ENCODE assay signal across 12 cellular contexts in the genomic region with DNA sequence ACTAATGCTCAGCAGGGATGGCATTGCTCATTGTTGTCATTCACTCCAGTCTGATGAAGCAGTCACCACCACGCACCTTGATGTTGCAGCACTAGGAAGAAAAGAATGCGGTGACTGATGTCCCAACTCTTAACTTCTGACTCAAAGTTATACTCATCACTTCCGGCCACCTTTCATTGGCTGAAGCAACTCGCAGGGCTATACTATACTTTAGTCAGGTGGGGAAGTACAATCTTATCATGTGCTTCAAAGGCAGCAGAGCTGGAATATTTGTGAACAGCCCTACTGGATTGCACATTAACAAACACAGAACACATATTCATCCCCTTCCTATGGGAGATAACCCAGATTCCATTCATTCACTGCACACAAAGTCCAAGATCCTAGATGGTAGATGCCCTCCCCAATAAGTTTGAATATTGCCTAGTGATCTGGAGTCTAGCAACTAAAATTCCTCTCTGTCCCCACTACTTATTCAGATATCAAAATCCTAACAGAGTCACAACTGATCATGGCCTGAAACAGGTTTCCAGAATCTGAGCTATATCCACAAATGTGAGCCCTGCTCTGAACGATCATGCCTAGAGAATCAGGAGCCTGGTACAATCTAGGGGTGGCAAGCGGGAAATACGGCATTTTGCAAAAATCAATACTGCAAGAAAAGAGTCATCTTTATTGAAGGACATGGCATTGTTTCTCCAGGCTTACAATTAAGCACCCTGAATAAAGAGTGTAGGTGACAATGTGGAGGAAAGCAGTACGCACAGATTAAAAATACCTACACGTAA. TPM values are rescaled to one million over a fixed set of nuclear protein-coding genes. Genes with fewer than 3 reads are reported as not detected.
DNase-seq lines count a peak whose midpoint lies in the region; ATAC-seq and TF ChIP-seq lines count a peak whose summit lies in the region.
"Had no signal": no experiment of that assay in that cellular context is flagged by ENCODE, and none has a peak within 500 bp of the region (broad histone marks: within the 10 kb centered on the region; RNA-seq: fewer than 3 reads in every experiment).

No MANE protein-coding gene starts in this region.

- peaks cover 27% of the 10 kb centered on the region for H3K4me1 ChIP-seq in osteoblast (ENCODE audit: insufficient read depth, low read length)

- peak overlapping the region; percentile 7 for H3K4me2 ChIP-seq in osteoblast (ENCODE audit: insufficient read depth, low read length)

- H3K36me3 ChIP-seq in osteoblast (ENCODE audit: insufficient read depth, low read length): no peaks in the 10 kb centered on the region

- H3K9me3 ChIP-seq in osteoblast (ENCODE audit: low read depth, low read length): no peaks in the 10 kb centered on the region

- H2AFZ ChIP-seq in osteoblast (ENCODE audit: low read length): no peak overlapping the region

- no peak for TF ChIP-seq CTCF in brain (conservative IDR thresholded peaks at IDR 0.05)
- no peak for TF ChIP-seq CTCF in osteoblast (IDR thresholded peaks at IDR 0.05; ENCODE audit: extremely low read depth, low read depth, low read length)

- peak overlapping the region in 3 of 5 experiments; percentile 2 to 68 (median 5) for H3K27ac Mint-ChIP-seq in brain
- H3K27ac Mint-ChIP-seq: endodermal cell had no signal

- H3K27ac ChIP-seq in osteoblast (ENCODE audit: low read depth, low read length): no peak overlapping the region

- no peak overlapping the region for H3K4me3 ChIP-seq in osteoblast (ENCODE audit: insufficient read depth, low read length)

- peaks cover 0 to 2% (median 0%) of the 10 kb centered on the region in 5 experiments for H3K9me3 Mint-ChIP-seq in brain
- H3K9me3 Mint-ChIP-seq: endodermal cell had no signal

- peak overlapping the region in 1 of 5 experiments; percentile 37 for H3K4me3 Mint-ChIP-seq in brain
- H3K4me3 Mint-ChIP-seq: endodermal cell had no signal

- peak; percentile 22 for DNase-seq in SIG-M5 treated with dmso at 0.1 percent for 504 hours (lab: John Stamatoyannopoulos, UW; ENCODE audit: unreplicated experiment)
- no peak for DNase-seq in SIG-M5 (lab: John Stamatoyannopoulos, UW)
- peak; percentile 68 for DNase-seq in LHCN-M2 (ENCODE audit: low read depth)
- DNase-seq in osteoblast (ENCODE audit: insufficient read length, low spot score, missing footprints): no peak
- no peak for DNase-seq in MV-4-11 (lab: John Stamatoyannopoulos, UW)
- DNase-seq: activated CD8-positive, alpha-beta memory T cell treated with anti-CD3 and anti-CD28 coated beads for 24 hours; anterior cingulate cortex; endodermal cell; NCI-H524 had no signal

- H3K79me2 ChIP-seq in osteoblast (ENCODE audit: insufficient read depth, low read length): peaks cover 10% of the 10 kb centered on the region

- H3K27me3 Mint-ChIP-seq in brain: peaks cover 11% of the 10 kb centered on the region

- H4K20me1 ChIP-seq in osteoblast (ENCODE audit: insufficient read depth, low read length): no peaks in the 10 kb centered on the region

- H3K36me3 Mint-ChIP-seq in brain: no peaks in the 10 kb centered on the region

- no peaks in the 10 kb centered on the region for H3K27me3 ChIP-seq in osteoblast (ENCODE audit: insufficient read depth, low read length)

- H3K4me1 Mint-ChIP-seq in brain: peaks cover 74% of the 10 kb centered on the region

- ATAC-seq in HG03175 (IDR thresholded peaks at IDR 0.05; ENCODE audit: unreplicated experiment) (no peak), GM21717 (IDR thresholded peaks at IDR 0.05; ENCODE audit: unreplicated experiment) (no peak)

RNA-seq across cellular contexts. Expression of a gene that starts 3.4 kb away (rescaled TPM):
- total RNA-seq in LHCN-M2 (2014; rRNA removed) (236 and 275 TPM in 2 replicates), osteoblast (74.6 and 85.2 TPM in 2 replicates)
- polyA plus RNA-seq in LHCN-M2 (2012): 163 TPM
- 46.2 TPM for polyA plus RNA-seq in brain (ENCODE audit: insufficient read depth, low read depth, low replicate concordance)

Comparison
In these comparisons a context has a peak if more than half of its experiments do, and no peak if none do; other contexts are left out.
1. DNase-seq: peak in SIG-M5 treated with dmso at 0.1 percent for 504 hours (single experiment) and LHCN-M2 (single experiment); none in SIG-M5 (single experiment), osteoblast (single experiment) and MV-4-11 (single experiment).